ENCODE assay signal across 2 cellular contexts in the genomic region with DNA sequence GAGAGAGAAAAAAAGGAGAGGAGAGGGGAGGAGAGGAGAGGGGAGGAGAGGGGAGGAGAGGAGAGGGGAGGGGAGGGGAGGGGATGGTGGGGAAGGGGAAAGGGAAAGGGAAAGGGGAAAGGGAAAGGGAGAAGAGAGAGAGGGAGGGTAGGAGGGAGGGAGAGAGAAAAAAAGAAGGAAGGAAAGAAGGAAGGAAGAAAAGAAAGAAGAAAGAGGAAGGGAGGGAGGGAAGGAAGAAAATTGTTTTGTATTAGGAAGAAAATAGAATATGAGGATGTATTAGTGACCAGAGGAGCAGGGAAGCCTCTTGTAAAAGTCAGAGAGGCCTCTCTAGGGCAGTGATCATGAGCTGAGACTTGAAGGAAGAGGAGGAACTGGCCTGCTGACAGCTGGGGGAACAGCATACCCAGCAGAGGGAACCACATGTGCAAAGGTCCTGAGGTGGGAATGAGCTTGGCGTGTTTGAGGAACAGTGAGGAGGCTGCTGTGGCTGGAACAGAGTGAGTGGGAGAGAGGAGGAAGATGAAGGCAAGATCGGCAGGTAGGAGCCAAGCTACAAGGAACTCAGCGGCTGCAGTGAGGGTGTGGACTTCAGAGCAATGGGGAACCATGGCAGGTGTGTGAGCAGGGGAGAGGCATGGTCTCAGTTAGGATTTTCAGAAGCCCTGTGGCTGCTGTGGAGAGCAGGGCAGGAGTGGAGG.
TF ChIP-seq lines count a peak whose summit lies in the region.

No MANE protein-coding gene starts in this region.

TF ChIP-seq in WTC11, 78 proteins besides CTCF, POLR2A, EP300 and RAD21:
- TF ChIP-seq PRRX2 (CRISPR knock-in tag; IDR thresholded peaks at IDR 0.05) (no peak), ZNF396 (CRISPR knock-in tag; IDR thresholded peaks at IDR 0.05; ENCODE audit: borderline replicate concordance) (no peak), ZNF512 (CRISPR knock-in tag; IDR thresholded peaks at IDR 0.05; ENCODE audit: borderline replicate concordance) (0 out of 2 replicates have a peak, but pooled peaks have one; percentile 36), ZNF416 (CRISPR knock-in tag; IDR thresholded peaks at IDR 0.05) (no peak), GTF2I (CRISPR knock-in tag; conservative IDR thresholded peaks at IDR 0.05) (0 out of 2 replicates have a peak, but pooled peaks have one; percentile 34)

TF ChIP-seq in H1, 55 proteins besides CTCF, POLR2A, EP300 and RAD21:
- TF ChIP-seq KDM1A (IDR thresholded peaks at IDR 0.05; ENCODE audit: borderline replicate concordance, low read length) (peak; percentile 38; the same call in 1 of the 2 replicates), POLR2AphosphoS5 (IDR thresholded peaks at IDR 0.05; ENCODE audit: low read depth, low read length) (no peak)
